ENCODE assay signal across 10 cellular contexts in genomic region chr2:3585239-3586109, GRCh38. TPM values are rescaled to one million over a fixed set of nuclear protein-coding genes. Genes with fewer than 3 reads are reported as not detected.
DNase-seq lines count a peak whose midpoint lies in the region; ATAC-seq and TF ChIP-seq lines count a peak whose summit lies in the region.
"Had no signal": no experiment of that assay in that cellular context is flagged by ENCODE, and none has a peak within 500 bp of the region (broad histone marks: within the 10 kb centered on the region; RNA-seq: fewer than 3 reads in every experiment).

No MANE protein-coding gene starts in this region.

- H3K9me3 ChIP-seq in HEK293 (ENCODE audit: control insufficient read depth, insufficient read depth, low read depth, low read length) (no peaks in the 10 kb centered on the region), right atrium auricular region (no peaks in the 10 kb centered on the region), gastrocnemius medialis (no peaks in the 10 kb centered on the region)

- H3K27me3 ChIP-seq in right atrium auricular region (no peaks in the 10 kb centered on the region), gastrocnemius medialis (no peaks in the 10 kb centered on the region)

- TF ChIP-seq CTCF in HEK293 (tag by site-specific recombination; IDR thresholded peaks at IDR 0.05) (no peak), astrocyte of the cerebellum (IDR thresholded peaks at IDR 0.05; ENCODE audit: low read depth, low read length, missing control alignments) (no peak), right atrium auricular region (IDR thresholded peaks at IDR 0.05) (peak in 1 of 2 donors; percentile 9), gastrocnemius medialis (IDR thresholded peaks at IDR 0.05 in 4 of 5, conservative IDR thresholded peaks at IDR 0.05 in 1 of 5) (no peak)

- in situ Hi-C loops in astrocyte of the cerebellum (cut with HindIII; ENCODE audit: low sequenced_read_pairs) (no loop called here), gastrocnemius medialis (cut with MboI; ENCODE audit: low sequenced_read_pairs in 4 of 4) (no loop called here)

- no peak overlapping the region for H3K27ac ChIP-seq in HEK293 (ENCODE audit: extremely low read depth, low read depth, low read length)
- peak overlapping the region; percentile 76 to 83 for H3K27ac ChIP-seq in right atrium auricular region
- peak overlapping the region; percentile 50 to 69 (median 58) for H3K27ac ChIP-seq in gastrocnemius medialis

- H3K36me3 ChIP-seq in HEK293 (ENCODE audit: control insufficient read depth in 2 of 2, insufficient read depth in 1 of 2, low read length in 2 of 2) (peaks cover 9 to 42% of the 10 kb centered on the region in 2 experiments), right atrium auricular region (peaks cover 25% of the 10 kb centered on the region), gastrocnemius medialis (peaks cover 0 to 17% of the 10 kb centered on the region in 2 donors)

- ATAC-seq in gastrocnemius medialis = peak; percentile 56 to 85

- no peaks in the 10 kb centered on the region; the same call in 1 of the 2 replicates for H3K4me1 ChIP-seq in HEK293 (ENCODE audit: control insufficient read depth, insufficient read depth, low read length)
- peaks cover 0 to 16% of the 10 kb centered on the region in 2 donors for H3K4me1 ChIP-seq in right atrium auricular region
- H3K4me1 ChIP-seq in gastrocnemius medialis = peaks cover 4 to 7% of the 10 kb centered on the region in 2 donors

- intact Hi-C loops in gastrocnemius medialis (cut with DNase I; ENCODE audit: low total_unique reads) = no loop called here

- no peak for TF ChIP-seq POLR2A in gastrocnemius medialis (IDR thresholded peaks at IDR 0.05)

- CTCF ChIA-PET in HEK293 (lab: Yijun Ruan, JAX) = no interaction called here

- peak; percentile 20 for DNase-seq in astrocyte of the cerebellum (ENCODE audit: low read depth)
- DNase-seq in right atrium auricular region (ENCODE audit: low spot score) = peak; percentile 77
- DNase-seq in gastrocnemius medialis = peak in 1 of 2 donors; percentile 25
- no peak for DNase-seq in NCI-H345 treated with DMSO at 0.1 percent for 48 hours (lab: John Stamatoyannopoulos, UW; ENCODE audit: unreplicated experiment)
- no peak for DNase-seq in stimulated activated naive CD4-positive, alpha-beta T cell (lab: John Stamatoyannopoulos, UW)
- no peak for DNase-seq in CD1c-positive myeloid dendritic cell (ENCODE audit: extremely low spot score)
- no peak for DNase-seq in activated CD4-positive, alpha-beta T cell treated with anti-CD3 and anti-CD28 coated beads, Interleukin-2, amount 50 U/mL, for 4 hours
- DNase-seq: activated CD8-positive, alpha-beta memory T cell treated with anti-CD3 and anti-CD28 coated beads, Interleukin-2, amount 50 U/mL, for 48 hours; DMS 273 treated with DMSO at 0.1 percent for 48 hours had no signal

- POLR2A ChIA-PET in HEK293 (lab: Yijun Ruan, JAX) = interaction anchor here (0.8 to 3.4 kb wide), 3 partner anchors 10 to 27 kb away, joined by 5 to 15 read pairs (median 7); partner anchors contain the start of gene RNASEH1

- H3K4me3 ChIP-seq in HEK293 (ENCODE audit: low read depth, low read length) = no peak overlapping the region
- H3K4me3 ChIP-seq in astrocyte of the cerebellum (ENCODE audit: low read depth, low read length) = no peak overlapping the region
- peak overlapping the region in 1 of 2 donors; percentile 25 for H3K4me3 ChIP-seq in right atrium auricular region
- peak overlapping the region in 2 of 4 donors; percentile 8 to 27 for H3K4me3 ChIP-seq in gastrocnemius medialis

TF ChIP-seq in HEK293, 187 proteins besides CTCF, POLR2A, EP300 and RAD21 (continues in another document):
- TF ChIP-seq ZNF692 (tag by site-specific recombination; IDR thresholded peaks at IDR 0.05) (0 out of 2 replicates have a peak, but pooled peaks have one; percentile 26), ZNF302 (tag by site-specific recombination; IDR thresholded peaks at IDR 0.05; ENCODE audit: low read depth) (no peak), MZF1 (tag by site-specific recombination; IDR thresholded peaks at IDR 0.05; ENCODE audit: borderline replicate concordance) (no peak), ZNF645 (tag by site-specific recombination; IDR thresholded peaks at IDR 0.05) (no peak), ZNF610 (tag by site-specific recombination; IDR thresholded peaks at IDR 0.05; ENCODE audit: borderline replicate concordance) (no peak), ZNF548 (tag by site-specific recombination; IDR thresholded peaks at IDR 0.05) (no peak), ZNF132 (tag by site-specific recombination; IDR thresholded peaks at IDR 0.05; ENCODE audit: borderline replicate concordance) (no peak), ZIC2 (tag by site-specific recombination; IDR thresholded peaks at IDR 0.05) (peak; percentile 60), ZFP37 (tag by site-specific recombination; IDR thresholded peaks at IDR 0.05) (no peak), KLF7 (tag by site-specific recombination; IDR thresholded peaks at IDR 0.05; ENCODE audit: borderline replicate concordance) (no peak), PRDM6 (tag by site-specific recombination; IDR thresholded peaks at IDR 0.05) (no peak), ZNF155 (tag by site-specific recombination; IDR thresholded peaks at IDR 0.05) (no peak), ZNF600 (tag by site-specific recombination; IDR thresholded peaks at IDR 0.05) (peak; percentile 90)
- TF ChIP-seq, protein P1, sequence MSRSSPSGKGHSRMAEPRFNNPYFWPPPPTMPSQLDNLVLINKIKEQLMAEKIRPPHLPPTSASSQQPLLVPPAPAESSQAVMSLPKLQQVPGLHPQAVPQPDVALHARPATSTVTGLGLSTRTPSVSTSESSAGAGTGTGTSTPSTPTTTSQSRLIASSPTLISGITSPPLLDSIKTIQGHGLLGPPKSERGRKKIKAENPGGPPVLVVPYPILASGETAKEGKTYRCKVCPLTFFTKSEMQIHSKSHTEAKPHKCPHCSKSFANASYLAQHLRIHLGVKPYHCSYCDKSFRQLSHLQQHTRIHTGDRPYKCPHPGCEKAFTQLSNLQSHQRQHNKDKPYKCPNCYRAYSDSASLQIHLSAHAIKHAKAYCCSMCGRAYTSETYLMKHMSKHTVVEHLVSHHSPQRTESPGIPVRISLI (tag by site-specific recombination; IDR thresholded peaks at IDR 0.05) = no peak
- TF ChIP-seq, protein P2, sequence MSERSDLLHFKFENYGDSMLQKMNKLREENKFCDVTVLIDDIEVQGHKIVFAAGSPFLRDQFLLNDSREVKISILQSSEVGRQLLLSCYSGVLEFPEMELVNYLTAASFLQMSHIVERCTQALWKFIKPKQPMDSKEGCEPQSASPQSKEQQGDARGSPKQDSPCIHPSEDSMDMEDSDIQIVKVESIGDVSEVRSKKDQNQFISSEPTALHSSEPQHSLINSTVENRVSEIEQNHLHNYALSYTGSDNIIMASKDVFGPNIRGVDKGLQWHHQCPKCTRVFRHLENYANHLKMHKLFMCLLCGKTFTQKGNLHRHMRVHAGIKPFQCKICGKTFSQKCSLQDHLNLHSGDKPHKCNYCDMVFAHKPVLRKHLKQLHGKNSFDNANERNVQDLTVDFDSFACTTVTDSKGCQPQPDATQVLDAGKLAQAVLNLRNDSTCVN (tag by site-specific recombination; optimal IDR thresholded peaks at IDR 0.05) = peak; percentile 6

RNA-seq across cellular contexts. Expression of gene COLEC11, which starts 9.4 kb away (rescaled TPM):
- total RNA-seq in right atrium auricular region = 10 to 100 TPM; 27.8 to 56.6 TPM
- under 1 TPM in 2 of 4 donors, not detected in 2; 0.29 to 0.36 TPM for total RNA-seq in gastrocnemius medialis

RNA-seq across cellular contexts. Expression of gene RPS7, which starts 10.4 kb away (rescaled TPM):
- total RNA-seq in right atrium auricular region = 1,000 to 10,000 TPM; 1,479 to 1,487 TPM
- 1,000 to 10,000 TPM; 1,367 to 1,677 (median 1,461) TPM for total RNA-seq in gastrocnemius medialis

RNA-seq across cellular contexts. Expression of gene RNASEH1, which starts 27.3 kb away (rescaled TPM):
- 10 to 100 TPM; 16.9 to 18.6 TPM for total RNA-seq in right atrium auricular region
- total RNA-seq in gastrocnemius medialis = 10 to 100 TPM; 20.6 to 27.4 (median 23.6) TPM

Comparison
In these comparisons a context has a peak if more than half of its experiments do, and no peak if none do; other contexts are left out.
1. DNase-seq: peak in astrocyte of the cerebellum (single experiment) and right atrium auricular region (single experiment); none in NCI-H345 treated with DMSO at 0.1 percent for 48 hours (single experiment), stimulated activated naive CD4-positive, alpha-beta T cell (0 of 6), CD1c-positive myeloid dendritic cell (single experiment) and activated CD4-positive, alpha-beta T cell treated with anti-CD3 and anti-CD28 coated beads, Interleukin-2, amount 50 U/mL, for 4 hours (0 of 2).
2. RNA of gene COLEC11, which starts 9.4 kb away (total RNA-seq): 27.8 to 56.6 TPM in right atrium auricular region; 0.29 to 0.36 TPM in gastrocnemius medialis; every median in the first group is over 10 times any median in the second.